Comparison of ENCODE assay signal across 8 cellular contexts in the genomic region with DNA sequence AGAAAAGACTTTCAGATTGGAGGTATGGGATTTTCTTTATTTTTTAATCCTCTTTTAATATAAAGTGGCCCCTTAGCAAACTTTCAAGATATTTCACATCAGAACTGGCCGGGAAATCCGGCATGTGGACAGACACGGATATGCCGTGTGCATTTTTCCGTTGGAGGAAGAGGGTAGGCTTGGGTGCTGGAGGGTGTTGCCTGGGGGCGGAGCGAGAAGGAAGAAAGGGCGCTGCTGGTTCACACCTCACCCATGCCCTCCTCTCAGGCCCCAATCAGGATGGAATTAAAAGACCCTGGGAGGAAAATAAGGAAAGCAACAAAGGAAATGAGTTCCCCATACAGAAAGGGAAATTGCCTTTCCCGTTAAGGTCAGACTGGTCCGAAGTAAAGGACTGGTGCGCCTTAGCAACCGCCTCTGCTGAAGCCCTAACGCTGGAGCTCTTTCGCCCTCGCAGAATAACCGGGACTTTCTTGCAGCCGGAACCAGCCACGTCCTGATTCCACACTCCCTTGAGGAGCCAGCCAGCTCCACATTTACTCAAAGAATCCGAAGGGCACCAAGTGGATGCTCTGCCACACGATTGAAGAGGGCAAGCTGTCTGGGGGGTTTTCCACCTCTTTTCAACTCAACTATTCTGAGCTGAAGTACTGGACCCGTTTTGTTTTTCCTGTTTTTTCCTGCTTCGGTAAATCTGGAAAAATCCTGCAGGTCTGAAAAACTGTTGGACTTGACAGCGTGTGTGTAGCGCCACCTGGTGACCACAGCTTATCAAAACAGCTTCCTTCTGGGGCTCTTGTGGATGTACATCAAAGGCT. TPM values are rescaled to one million over a fixed set of nuclear protein-coding genes. Genes with fewer than 3 reads are reported as not detected.
DNase-seq lines count a peak whose midpoint lies in the region; ATAC-seq and TF ChIP-seq lines count a peak whose summit lies in the region.

No MANE protein-coding gene starts in this region.

- TF ChIP-seq POLR2A in Peyer's patch (IDR thresholded peaks at IDR 0.05), result no peak

- TF ChIP-seq CTCF in Peyer's patch (IDR thresholded peaks at IDR 0.05), result peak; percentile 67 to 96 (median 90)
- peak; percentile 85 for TF ChIP-seq CTCF in fibroblast of the aortic adventitia (IDR thresholded peaks at IDR 0.05; ENCODE audit: insufficient read depth, low read length)

- DNase-seq in G401 (ENCODE audit: low spot score), result peak; percentile 91
- peak; percentile 72 to 90 (median 77) for DNase-seq in Peyer's patch
- DNase-seq in activated T-helper 9 cell treated with anti-CD3 and anti-CD28 coated beads, Interleukin-2, amount 50 U/mL, for 16 hours (ENCODE audit: low read depth), result peak; percentile 57
- DNase-seq in fibroblast of the aortic adventitia (ENCODE audit: low read depth), result peak; percentile 94
- DNase-seq in naive thymus-derived CD8-positive, alpha-beta T cell, result peak; percentile 31 to 84 (median 58)
- peak; percentile 51 to 55 for DNase-seq in stimulated activated naive CD8-positive, alpha-beta T cell treated with anti-CD3 and anti-CD28 coated beads, Interleukin-15, amount 100 ng/mL, for 72 hours

- H3K9me3 ChIP-seq in KOPT-K1 (ENCODE audit: insufficient read depth, low read length, poor library complexity, severe bottlenecking) (no peaks in the 10 kb centered on the region), Peyer's patch (no peaks in the 10 kb centered on the region)

- peak overlapping the region; percentile 27 to 51 (median 42) for H3K4me3 ChIP-seq in Peyer's patch
- H3K4me3 ChIP-seq in fibroblast of the aortic adventitia (ENCODE audit: low read depth, low read length), result peak overlapping the region; percentile 64

- H3K27me3 ChIP-seq in Peyer's patch, result no peaks in the 10 kb centered on the region

- peak overlapping the region; percentile 73 to 82 (median 80) for H3K4me3 Mint-ChIP-seq in naive thymus-derived CD8-positive, alpha-beta T cell
- peak overlapping the region; percentile 72 to 74 for H3K4me3 Mint-ChIP-seq in stimulated activated naive CD8-positive, alpha-beta T cell treated with anti-CD3 and anti-CD28 coated beads, Interleukin-15, amount 100 ng/mL, for 72 hours

- peaks cover 0 to 14% (median 0%) of the 10 kb centered on the region in 4 donors for H3K4me1 ChIP-seq in Peyer's patch

- POLR2A ChIA-PET in naive thymus-derived CD8-positive, alpha-beta T cell (lab: Charles Lee), result interaction anchor here (0.7 to 1.4 kb wide), 4 partner anchors 380 to 453 kb away, joined by 3 to 13 read pairs (median 6); partner anchors contain the start of gene ETV6

- H3K27ac ChIP-seq in KOPT-K1 (ENCODE audit: low read depth, low read length, poor library complexity, severe bottlenecking), result peak overlapping the region; percentile 55
- H3K27ac ChIP-seq in Peyer's patch, result peak overlapping the region; percentile 33 to 83 (median 62)

- no peaks in the 10 kb centered on the region for H3K36me3 ChIP-seq in KOPT-K1 (ENCODE audit: insufficient read depth, low read length)
- H3K36me3 ChIP-seq in Peyer's patch, result no peaks in the 10 kb centered on the region

- H3K9me3 Mint-ChIP-seq in naive thymus-derived CD8-positive, alpha-beta T cell, result no peaks in the 10 kb centered on the region
- H3K9me3 Mint-ChIP-seq in stimulated activated naive CD8-positive, alpha-beta T cell treated with anti-CD3 and anti-CD28 coated beads, Interleukin-15, amount 100 ng/mL, for 72 hours, result no peaks in the 10 kb centered on the region

- H3K36me3 Mint-ChIP-seq in naive thymus-derived CD8-positive, alpha-beta T cell, result no peaks in the 10 kb centered on the region

- ATAC-seq in naive thymus-derived CD8-positive, alpha-beta T cell, result peak; percentile 73 to 89
- ATAC-seq in stimulated activated naive CD8-positive, alpha-beta T cell treated with anti-CD3 and anti-CD28 coated beads, Interleukin-15, amount 100 ng/mL, for 72 hours, result peak; percentile 54
- ATAC-seq in GM18873 (IDR thresholded peaks at IDR 0.05; ENCODE audit: low FRiP score, unreplicated experiment), result no peak

- in situ Hi-C loops in G401 (cut with HindIII; ENCODE audit: low sequenced_read_pairs), result no loop called here

- H3K27me3 Mint-ChIP-seq in naive thymus-derived CD8-positive, alpha-beta T cell, result peaks cover 0 to 4% (median 0%) of the 10 kb centered on the region in 5 donors
- no peaks in the 10 kb centered on the region for H3K27me3 Mint-ChIP-seq in stimulated activated naive CD8-positive, alpha-beta T cell treated with anti-CD3 and anti-CD28 coated beads, Interleukin-15, amount 100 ng/mL, for 72 hours

- H3K27ac Mint-ChIP-seq in naive thymus-derived CD8-positive, alpha-beta T cell, result peak overlapping the region in 9 of 10 donors; percentile 22 to 84 (median 53)
- peak overlapping the region; percentile 80 to 89 for H3K27ac Mint-ChIP-seq in stimulated activated naive CD8-positive, alpha-beta T cell treated with anti-CD3 and anti-CD28 coated beads, Interleukin-15, amount 100 ng/mL, for 72 hours

- H3K4me1 Mint-ChIP-seq in naive thymus-derived CD8-positive, alpha-beta T cell, result peaks cover 0 to 20% (median 13%) of the 10 kb centered on the region in 4 donors
- H3K4me1 Mint-ChIP-seq in stimulated activated naive CD8-positive, alpha-beta T cell treated with anti-CD3 and anti-CD28 coated beads, Interleukin-15, amount 100 ng/mL, for 72 hours, result peaks cover 48% of the 10 kb centered on the region

RNA-seq across cellular contexts. Expression of gene BCL2L14, which starts 37.8 kb away (rescaled TPM):
- not detected in 2 replicates for total RNA-seq in G401 (2014; rRNA removed; shearing (Covaris generic))
- total RNA-seq in Peyer's patch (100 to 1,000 TPM in 1 of 4 donors, 10 to 100 TPM in 3; 69.3 to 101 (median 87.7) TPM), fibroblast of the aortic adventitia (ENCODE audit: low replicate concordance) (not detected in 2 replicates)
- not detected for total RNA-seq in naive thymus-derived CD8-positive, alpha-beta T cell
- 1 to 10 TPM in 1 of 3 donors, not detected in 2; 1.0 TPM for polyA plus RNA-seq in naive thymus-derived CD8-positive, alpha-beta T cell

Comparison
In these comparisons a context has a peak if more than half of its experiments do, and no peak if none do; other contexts are left out.
1. RNA of gene BCL2L14, which starts 37.8 kb away (total RNA-seq): 69.3 to 101 TPM in Peyer's patch; not detected in naive thymus-derived CD8-positive, alpha-beta T cell, not detected in G401 and not detected in fibroblast of the aortic adventitia; every median in the first group is over 10 times any median in the second.
2. Peak in every context shown above with its lines, with median percentiles within 50 percentile points of each other: DNase-seq.